Comparison of ENCODE assay signal across 2 cellular contexts in the genomic region with DNA sequence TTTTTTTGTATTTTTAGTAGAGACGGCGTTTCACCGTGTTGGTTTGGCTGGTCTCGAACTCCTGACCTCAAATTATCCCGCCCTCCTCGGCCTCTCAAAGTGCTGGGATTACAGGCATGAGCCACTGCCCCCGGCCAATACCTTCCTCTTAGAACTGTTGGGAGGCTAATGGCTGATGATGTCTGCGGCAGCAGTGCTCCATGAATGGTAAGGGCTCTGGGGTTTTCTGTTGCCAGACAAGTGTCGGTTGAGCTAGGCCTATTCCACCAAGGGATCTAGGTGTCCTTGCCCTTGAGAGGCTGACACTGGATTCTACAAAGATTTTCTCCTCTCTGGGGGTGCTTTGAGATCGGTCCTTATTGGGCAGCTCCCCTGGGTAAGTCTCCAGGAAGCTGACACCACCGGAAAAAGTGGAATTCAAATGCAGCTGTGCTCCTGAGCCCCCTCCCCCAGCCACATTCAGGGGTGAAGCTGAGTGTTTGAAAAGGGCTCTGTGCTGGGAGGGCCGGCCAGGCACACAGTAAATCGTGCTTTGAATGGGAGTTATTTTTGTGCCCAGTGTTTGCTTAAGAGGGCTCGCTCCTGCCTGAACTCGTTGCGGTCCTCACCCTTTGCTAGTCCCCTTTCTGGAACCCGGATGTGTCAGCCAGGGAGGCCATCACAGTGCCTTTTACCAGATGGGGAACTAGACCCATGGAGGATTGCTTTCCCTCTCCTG.
TF ChIP-seq lines count a peak whose summit lies in the region.

No MANE protein-coding gene starts in this region.

TF ChIP-seq in GM23338, 12 proteins besides CTCF, POLR2A, EP300 and RAD21 (continued from another document and continues in another):
- TF ChIP-seq, protein P1, sequence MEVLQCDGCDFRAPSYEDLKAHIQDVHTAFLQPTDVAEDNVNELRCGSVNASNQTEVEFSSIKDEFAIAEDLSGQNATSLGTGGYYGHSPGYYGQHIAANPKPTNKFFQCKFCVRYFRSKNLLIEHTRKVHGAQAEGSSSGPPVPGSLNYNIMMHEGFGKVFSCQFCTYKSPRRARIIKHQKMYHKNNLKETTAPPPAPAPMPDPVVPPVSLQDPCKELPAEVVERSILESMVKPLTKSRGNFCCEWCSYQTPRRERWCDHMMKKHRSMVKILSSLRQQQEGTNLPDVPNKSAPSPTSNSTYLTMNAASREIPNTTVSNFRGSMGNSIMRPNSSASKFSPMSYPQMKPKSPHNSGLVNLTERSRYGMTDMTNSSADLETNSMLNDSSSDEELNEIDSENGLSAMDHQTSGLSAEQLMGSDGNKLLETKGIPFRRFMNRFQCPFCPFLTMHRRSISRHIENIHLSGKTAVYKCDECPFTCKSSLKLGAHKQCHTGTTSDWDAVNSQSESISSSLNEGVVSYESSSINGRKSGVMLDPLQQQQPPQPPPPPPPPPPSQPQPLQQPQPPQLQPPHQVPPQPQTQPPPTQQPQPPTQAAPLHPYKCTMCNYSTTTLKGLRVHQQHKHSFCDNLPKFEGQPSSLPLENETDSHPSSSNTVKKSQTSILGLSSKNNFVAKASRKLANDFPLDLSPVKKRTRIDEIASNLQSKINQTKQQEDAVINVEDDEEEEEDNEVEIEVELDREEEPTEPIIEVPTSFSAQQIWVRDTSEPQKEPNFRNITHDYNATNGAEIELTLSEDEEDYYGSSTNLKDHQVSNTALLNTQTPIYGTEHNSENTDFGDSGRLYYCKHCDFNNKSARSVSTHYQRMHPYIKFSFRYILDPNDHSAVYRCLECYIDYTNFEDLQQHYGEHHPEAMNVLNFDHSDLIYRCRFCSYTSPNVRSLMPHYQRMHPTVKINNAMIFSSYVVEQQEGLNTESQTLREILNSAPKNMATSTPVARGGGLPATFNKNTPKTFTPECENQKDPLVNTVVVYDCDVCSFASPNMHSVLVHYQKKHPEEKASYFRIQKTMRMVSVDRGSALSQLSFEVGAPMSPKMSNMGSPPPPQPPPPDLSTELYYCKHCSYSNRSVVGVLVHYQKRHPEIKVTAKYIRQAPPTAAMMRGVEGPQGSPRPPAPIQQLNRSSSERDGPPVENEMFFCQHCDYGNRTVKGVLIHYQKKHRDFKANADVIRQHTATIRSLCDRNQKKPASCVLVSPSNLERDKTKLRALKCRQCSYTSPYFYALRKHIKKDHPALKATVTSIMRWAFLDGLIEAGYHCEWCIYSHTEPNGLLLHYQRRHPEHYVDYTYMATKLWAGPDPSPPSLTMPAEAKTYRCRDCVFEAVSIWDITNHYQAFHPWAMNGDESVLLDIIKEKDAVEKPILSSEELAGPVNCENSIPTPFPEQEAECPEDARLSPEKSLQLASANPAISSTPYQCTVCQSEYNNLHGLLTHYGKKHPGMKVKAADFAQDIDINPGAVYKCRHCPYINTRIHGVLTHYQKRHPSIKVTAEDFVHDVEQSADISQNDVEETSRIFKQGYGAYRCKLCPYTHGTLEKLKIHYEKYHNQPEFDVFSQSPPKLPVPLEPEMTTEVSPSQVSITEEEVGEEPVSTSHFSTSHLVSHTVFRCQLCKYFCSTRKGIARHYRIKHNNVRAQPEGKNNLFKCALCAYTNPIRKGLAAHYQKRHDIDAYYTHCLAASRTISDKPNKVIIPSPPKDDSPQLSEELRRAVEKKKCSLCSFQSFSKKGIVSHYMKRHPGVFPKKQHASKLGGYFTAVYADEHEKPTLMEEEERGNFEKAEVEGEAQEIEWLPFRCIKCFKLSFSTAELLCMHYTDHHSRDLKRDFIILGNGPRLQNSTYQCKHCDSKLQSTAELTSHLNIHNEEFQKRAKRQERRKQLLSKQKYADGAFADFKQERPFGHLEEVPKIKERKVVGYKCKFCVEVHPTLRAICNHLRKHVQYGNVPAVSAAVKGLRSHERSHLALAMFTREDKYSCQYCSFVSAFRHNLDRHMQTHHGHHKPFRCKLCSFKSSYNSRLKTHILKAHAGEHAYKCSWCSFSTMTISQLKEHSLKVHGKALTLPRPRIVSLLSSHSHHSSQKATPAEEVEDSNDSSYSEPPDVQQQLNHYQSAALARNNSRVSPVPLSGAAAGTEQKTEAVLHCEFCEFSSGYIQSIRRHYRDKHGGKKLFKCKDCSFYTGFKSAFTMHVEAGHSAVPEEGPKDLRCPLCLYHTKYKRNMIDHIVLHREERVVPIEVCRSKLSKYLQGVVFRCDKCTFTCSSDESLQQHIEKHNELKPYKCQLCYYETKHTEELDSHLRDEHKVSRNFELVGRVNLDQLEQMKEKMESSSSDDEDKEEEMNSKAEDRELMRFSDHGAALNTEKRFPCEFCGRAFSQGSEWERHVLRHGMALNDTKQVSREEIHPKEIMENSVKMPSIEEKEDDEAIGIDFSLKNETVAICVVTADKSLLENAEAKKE (CRISPR knock-in tag; IDR thresholded peaks at IDR 0.05) = 0 out of 2 replicates have a peak, but pooled peaks have one; percentile 45
- TF ChIP-seq CREB1 (CRISPR knock-in tag; IDR thresholded peaks at IDR 0.05; ENCODE audit: low read depth) = no peak
- TF ChIP-seq, protein P2, sequence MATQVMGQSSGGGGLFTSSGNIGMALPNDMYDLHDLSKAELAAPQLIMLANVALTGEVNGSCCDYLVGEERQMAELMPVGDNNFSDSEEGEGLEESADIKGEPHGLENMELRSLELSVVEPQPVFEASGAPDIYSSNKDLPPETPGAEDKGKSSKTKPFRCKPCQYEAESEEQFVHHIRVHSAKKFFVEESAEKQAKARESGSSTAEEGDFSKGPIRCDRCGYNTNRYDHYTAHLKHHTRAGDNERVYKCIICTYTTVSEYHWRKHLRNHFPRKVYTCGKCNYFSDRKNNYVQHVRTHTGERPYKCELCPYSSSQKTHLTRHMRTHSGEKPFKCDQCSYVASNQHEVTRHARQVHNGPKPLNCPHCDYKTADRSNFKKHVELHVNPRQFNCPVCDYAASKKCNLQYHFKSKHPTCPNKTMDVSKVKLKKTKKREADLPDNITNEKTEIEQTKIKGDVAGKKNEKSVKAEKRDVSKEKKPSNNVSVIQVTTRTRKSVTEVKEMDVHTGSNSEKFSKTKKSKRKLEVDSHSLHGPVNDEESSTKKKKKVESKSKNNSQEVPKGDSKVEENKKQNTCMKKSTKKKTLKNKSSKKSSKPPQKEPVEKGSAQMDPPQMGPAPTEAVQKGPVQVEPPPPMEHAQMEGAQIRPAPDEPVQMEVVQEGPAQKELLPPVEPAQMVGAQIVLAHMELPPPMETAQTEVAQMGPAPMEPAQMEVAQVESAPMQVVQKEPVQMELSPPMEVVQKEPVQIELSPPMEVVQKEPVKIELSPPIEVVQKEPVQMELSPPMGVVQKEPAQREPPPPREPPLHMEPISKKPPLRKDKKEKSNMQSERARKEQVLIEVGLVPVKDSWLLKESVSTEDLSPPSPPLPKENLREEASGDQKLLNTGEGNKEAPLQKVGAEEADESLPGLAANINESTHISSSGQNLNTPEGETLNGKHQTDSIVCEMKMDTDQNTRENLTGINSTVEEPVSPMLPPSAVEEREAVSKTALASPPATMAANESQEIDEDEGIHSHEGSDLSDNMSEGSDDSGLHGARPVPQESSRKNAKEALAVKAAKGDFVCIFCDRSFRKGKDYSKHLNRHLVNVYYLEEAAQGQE (IDR thresholded peaks at IDR 0.05; ENCODE audit: unreplicated experiment) = no peak
- peak; percentile 58 for TF ChIP-seq POLR2AphosphoS5 (IDR thresholded peaks at IDR 0.05; ENCODE audit: low read depth)
- TF ChIP-seq STAT1 (IDR thresholded peaks at IDR 0.05; ENCODE audit: unreplicated experiment) = no peak
- peak; percentile 58 for TF ChIP-seq NANOG (IDR thresholded peaks at IDR 0.05; ENCODE audit: borderline replicate concordance)
- TF ChIP-seq ZNF331 (CRISPR knock-in tag; IDR thresholded peaks at IDR 0.05; ENCODE audit: low read depth) = no peak

TF ChIP-seq in SK-N-SH treated with all-trans-retinoic acid at 6 μM for 48 hours, 23 proteins besides CTCF, POLR2A, EP300 and RAD21 (continued from another document):
- TF ChIP-seq, protein P3, sequence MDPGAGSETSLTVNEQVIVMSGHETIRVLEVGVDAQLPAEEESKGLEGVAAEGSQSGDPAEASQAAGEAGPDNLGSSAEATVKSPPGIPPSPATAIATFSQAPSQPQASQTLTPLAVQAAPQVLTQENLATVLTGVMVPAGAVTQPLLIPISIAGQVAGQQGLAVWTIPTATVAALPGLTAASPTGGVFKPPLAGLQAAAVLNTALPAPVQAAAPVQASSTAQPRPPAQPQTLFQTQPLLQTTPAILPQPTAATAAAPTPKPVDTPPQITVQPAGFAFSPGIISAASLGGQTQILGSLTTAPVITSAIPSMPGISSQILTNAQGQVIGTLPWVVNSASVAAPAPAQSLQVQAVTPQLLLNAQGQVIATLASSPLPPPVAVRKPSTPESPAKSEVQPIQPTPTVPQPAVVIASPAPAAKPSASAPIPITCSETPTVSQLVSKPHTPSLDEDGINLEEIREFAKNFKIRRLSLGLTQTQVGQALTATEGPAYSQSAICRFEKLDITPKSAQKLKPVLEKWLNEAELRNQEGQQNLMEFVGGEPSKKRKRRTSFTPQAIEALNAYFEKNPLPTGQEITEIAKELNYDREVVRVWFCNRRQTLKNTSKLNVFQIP (CRISPR knock-in tag; IDR thresholded peaks at IDR 0.05; ENCODE audit: borderline replicate concordance, low read depth) = no peak
- no peak for TF ChIP-seq ZNF565 (CRISPR knock-in tag; conservative IDR thresholded peaks at IDR 0.05; ENCODE audit: low read depth)
- TF ChIP-seq, protein P4, sequence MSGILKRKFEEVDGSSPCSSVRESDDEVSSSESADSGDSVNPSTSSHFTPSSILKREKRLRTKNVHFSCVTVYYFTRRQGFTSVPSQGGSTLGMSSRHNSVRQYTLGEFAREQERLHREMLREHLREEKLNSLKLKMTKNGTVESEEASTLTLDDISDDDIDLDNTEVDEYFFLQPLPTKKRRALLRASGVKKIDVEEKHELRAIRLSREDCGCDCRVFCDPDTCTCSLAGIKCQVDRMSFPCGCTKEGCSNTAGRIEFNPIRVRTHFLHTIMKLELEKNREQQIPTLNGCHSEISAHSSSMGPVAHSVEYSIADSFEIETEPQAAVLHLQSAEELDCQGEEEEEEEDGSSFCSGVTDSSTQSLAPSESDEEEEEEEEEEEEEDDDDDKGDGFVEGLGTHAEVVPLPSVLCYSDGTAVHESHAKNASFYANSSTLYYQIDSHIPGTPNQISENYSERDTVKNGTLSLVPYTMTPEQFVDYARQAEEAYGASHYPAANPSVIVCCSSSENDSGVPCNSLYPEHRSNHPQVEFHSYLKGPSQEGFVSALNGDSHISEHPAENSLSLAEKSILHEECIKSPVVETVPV (CRISPR knock-in tag; IDR thresholded peaks at IDR 0.05) = no peak
- TF ChIP-seq, protein P5, sequence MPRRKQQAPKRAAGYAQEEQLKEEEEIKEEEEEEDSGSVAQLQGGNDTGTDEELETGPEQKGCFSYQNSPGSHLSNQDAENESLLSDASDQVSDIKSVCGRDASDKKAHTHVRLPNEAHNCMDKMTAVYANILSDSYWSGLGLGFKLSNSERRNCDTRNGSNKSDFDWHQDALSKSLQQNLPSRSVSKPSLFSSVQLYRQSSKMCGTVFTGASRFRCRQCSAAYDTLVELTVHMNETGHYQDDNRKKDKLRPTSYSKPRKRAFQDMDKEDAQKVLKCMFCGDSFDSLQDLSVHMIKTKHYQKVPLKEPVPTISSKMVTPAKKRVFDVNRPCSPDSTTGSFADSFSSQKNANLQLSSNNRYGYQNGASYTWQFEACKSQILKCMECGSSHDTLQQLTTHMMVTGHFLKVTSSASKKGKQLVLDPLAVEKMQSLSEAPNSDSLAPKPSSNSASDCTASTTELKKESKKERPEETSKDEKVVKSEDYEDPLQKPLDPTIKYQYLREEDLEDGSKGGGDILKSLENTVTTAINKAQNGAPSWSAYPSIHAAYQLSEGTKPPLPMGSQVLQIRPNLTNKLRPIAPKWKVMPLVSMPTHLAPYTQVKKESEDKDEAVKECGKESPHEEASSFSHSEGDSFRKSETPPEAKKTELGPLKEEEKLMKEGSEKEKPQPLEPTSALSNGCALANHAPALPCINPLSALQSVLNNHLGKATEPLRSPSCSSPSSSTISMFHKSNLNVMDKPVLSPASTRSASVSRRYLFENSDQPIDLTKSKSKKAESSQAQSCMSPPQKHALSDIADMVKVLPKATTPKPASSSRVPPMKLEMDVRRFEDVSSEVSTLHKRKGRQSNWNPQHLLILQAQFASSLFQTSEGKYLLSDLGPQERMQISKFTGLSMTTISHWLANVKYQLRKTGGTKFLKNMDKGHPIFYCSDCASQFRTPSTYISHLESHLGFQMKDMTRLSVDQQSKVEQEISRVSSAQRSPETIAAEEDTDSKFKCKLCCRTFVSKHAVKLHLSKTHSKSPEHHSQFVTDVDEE (CRISPR knock-in tag; IDR thresholded peaks at IDR 0.05) = no peak
- no peak for TF ChIP-seq ZNF70 (CRISPR knock-in tag; IDR thresholded peaks at IDR 0.05)
- TF ChIP-seq ZFP30 (CRISPR knock-in tag; IDR thresholded peaks at IDR 0.05) = no peak
- TF ChIP-seq BACH2 (CRISPR knock-in tag; IDR thresholded peaks at IDR 0.05; ENCODE audit: borderline replicate concordance) = no peak
- no peak for TF ChIP-seq CSDC2 (CRISPR knock-in tag; IDR thresholded peaks at IDR 0.05)
- no peak for TF ChIP-seq ZFP3 (CRISPR knock-in tag; IDR thresholded peaks at IDR 0.05)
- TF ChIP-seq PPARA (CRISPR knock-in tag; IDR thresholded peaks at IDR 0.05; ENCODE audit: borderline replicate concordance) = no peak
